Comparison of ENCODE assay signal across 10 cellular contexts in the genomic region with DNA sequence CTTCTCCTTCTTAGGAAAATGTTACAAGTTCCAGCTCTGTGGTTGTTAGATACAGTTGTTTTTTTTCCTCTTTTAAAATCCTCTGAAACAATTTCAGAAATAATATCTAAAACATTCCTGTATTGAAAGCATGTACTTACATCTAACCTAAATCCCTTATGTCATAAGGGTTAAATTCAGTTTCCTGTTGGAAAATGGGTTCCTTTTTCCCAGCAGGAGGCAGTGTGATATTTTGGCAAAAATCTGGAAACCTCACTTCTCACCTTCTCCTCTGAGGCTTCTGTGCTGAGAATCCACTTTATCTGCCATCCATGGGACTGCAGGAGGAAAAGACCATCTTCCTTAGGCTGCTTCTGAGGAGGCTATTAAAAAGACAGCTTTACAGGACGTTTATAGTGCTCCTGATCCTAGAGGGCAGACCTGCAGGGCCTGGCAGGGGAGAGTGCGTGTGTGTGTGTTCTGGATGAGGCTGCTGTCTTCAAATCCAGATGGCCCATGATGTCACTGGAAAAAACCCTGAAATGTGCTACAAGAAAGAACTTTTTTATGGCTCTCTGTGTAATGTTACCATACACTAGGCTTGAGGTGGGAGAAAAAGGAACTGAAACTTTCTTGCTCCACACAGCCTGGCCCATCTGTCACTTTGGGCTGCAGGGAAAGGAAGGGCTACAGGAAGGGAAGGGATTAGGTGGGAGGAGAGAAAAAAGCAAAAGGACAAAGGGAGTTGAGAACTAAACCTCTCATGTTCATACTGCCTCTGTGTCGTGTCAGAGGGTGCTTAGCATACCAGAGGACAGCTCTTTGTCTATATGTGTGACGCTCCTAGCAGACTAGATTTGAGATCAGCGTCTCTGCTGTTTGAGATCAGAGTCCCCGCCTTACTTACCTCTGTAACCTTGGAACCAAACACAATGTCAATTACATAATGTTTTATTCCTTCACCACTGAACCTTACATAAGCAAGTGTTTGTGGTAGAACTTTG.
DNase-seq lines count a peak whose midpoint lies in the region; ATAC-seq and TF ChIP-seq lines count a peak whose summit lies in the region.
"Had no signal": no experiment of that assay in that cellular context is flagged by ENCODE, and none has a peak within 500 bp of the region (broad histone marks: within the 10 kb centered on the region; RNA-seq: fewer than 3 reads in every experiment).

No MANE protein-coding gene starts in this region.

- peak; percentile 0 for DNase-seq in DMS153 (lab: John Stamatoyannopoulos, UW)
- DNase-seq in DMS153 treated with DMSO at 0.1 percent for 48 hours (lab: John Stamatoyannopoulos, UW; ENCODE audit: unreplicated experiment): no peak
- peak; percentile 88 for DNase-seq in SKM-1 (lab: John Stamatoyannopoulos, UW; ENCODE audit: unreplicated experiment)
- DNase-seq in superior temporal gyrus (ENCODE audit: extremely low spot score): peak; percentile 15
- DNase-seq in NCI-H187 (lab: John Stamatoyannopoulos, UW): no peak
- no peak for DNase-seq in esophagus squamous epithelium (lab: John Stamatoyannopoulos, UW)
- no peak for DNase-seq in stimulated activated CD4-positive, alpha-beta T cell treated with anti-CD3 and anti-CD28 coated beads, Interleukin-2, amount 100 ng/mL, for 24 hours
- DNase-seq: 8988T, HCEC 1CT had no signal

- TF ChIP-seq CTCF in esophagus squamous epithelium (IDR thresholded peaks at IDR 0.05): no peak

- peak overlapping the region in 1 of 4 donors; percentile 2 for H3K27ac ChIP-seq in esophagus squamous epithelium

- TF ChIP-seq POLR2A in esophagus squamous epithelium (IDR thresholded peaks at IDR 0.05): no peak

- H3K27me3 ChIP-seq in esophagus squamous epithelium: no peaks in the 10 kb centered on the region

- WGBS in esophagus squamous epithelium, 2 donors: 49 to 51% methylated on average over 4 to 6 of the region's 6 CpGs

- no peak overlapping the region for H3K4me3 ChIP-seq in esophagus squamous epithelium

- no peaks in the 10 kb centered on the region for H3K36me3 ChIP-seq in esophagus squamous epithelium

- peaks cover 0 to 7% (median 0%) of the 10 kb centered on the region in 3 donors for H3K4me1 ChIP-seq in esophagus squamous epithelium

- no peaks in the 10 kb centered on the region for H3K9me3 ChIP-seq in esophagus squamous epithelium

- intact Hi-C loops in esophagus squamous epithelium (cut with DNase I): no loop called here

- ATAC-seq in HG02870 (IDR thresholded peaks at IDR 0.05; ENCODE audit: unreplicated experiment): peak; percentile 74

Comparison
In these comparisons a context has a peak if more than half of its experiments do, and no peak if none do; other contexts are left out.
1. DNase-seq: peak in DMS153 (single experiment), SKM-1 (single experiment) and superior temporal gyrus (single experiment); none in DMS153 treated with DMSO at 0.1 percent for 48 hours (single experiment), NCI-H187 (0 of 2), esophagus squamous epithelium (single experiment) and stimulated activated CD4-positive, alpha-beta T cell treated with anti-CD3 and anti-CD28 coated beads, Interleukin-2, amount 100 ng/mL, for 24 hours (0 of 2).